Comparison of ENCODE assay signal across 23 cellular contexts in genomic region chr2:107622741-107623310, GRCh38.
"Had no signal": no experiment of that assay in that cellular context is flagged by ENCODE, and none has a peak within 500 bp of the region (broad histone marks: within the 10 kb centered on the region; RNA-seq: fewer than 3 reads in every experiment).

No MANE protein-coding gene starts in this region.

- H3K4me1 ChIP-seq: left lung, pancreas, prostate gland, sigmoid colon, spleen, transverse colon, upper lobe of left lung had no signal

- H3K36me3 ChIP-seq: left lung, pancreas, prostate gland, sigmoid colon, spleen, transverse colon, upper lobe of left lung had no signal

- H3K4me3 ChIP-seq: left lung, lung, pancreas, prostate gland, sigmoid colon, spleen, transverse colon, upper lobe of left lung had no signal

- DNase-seq: hippocampal formation; kidney glomerular epithelial cell; left cardiac atrium; left lung; midbrain; naive thymus-derived CD8-positive, alpha-beta T cell; nucleus accumbens; pancreas; retina; right cardiac atrium; sigmoid colon; small intestine; spleen; stimulated activated CD4-positive, alpha-beta T cell treated with anti-CD3 and anti-CD28 coated beads, Interleukin-4, amount 100 ng/mL, for 24 hours; stimulated activated naive CD4-positive, alpha-beta T cell treated with Interleukin-2 at 50 U/mL for 16 hours; stimulated activated naive CD8-positive, alpha-beta T cell treated with anti-CD3 and anti-CD28 coated beads, Interleukin-15, amount 100 ng/mL, for 72 hours; substantia nigra; transverse colon; upper lobe of left lung had no signal

- H3K9me3 ChIP-seq: pancreas, prostate gland had no signal

- H3K27me3 ChIP-seq: left lung, pancreas, sigmoid colon, spleen, transverse colon, upper lobe of left lung had no signal

- FAIRE-seq: keratinocyte, pancreas, small intestine had no signal

- H3K27ac ChIP-seq: left lung, pancreas, prostate gland, sigmoid colon, spleen, transverse colon, upper lobe of left lung had no signal

- ATAC-seq: left cardiac atrium; left lung; naive thymus-derived CD8-positive, alpha-beta T cell; pancreas; right cardiac atrium; stimulated activated memory B cell treated with anti-CD40 and anti-IgM and Interleukin-4, amounts not matched to agents 10 μg/mL and 1 μg/mL and 100 μg/mL, for 72 hours; stimulated activated naive CD8-positive, alpha-beta T cell treated with anti-CD3 and anti-CD28 coated beads, Interleukin-15, amount 100 ng/mL, for 72 hours had no signal
